ENCODE assay signal across 8 cellular contexts in the genomic region with DNA sequence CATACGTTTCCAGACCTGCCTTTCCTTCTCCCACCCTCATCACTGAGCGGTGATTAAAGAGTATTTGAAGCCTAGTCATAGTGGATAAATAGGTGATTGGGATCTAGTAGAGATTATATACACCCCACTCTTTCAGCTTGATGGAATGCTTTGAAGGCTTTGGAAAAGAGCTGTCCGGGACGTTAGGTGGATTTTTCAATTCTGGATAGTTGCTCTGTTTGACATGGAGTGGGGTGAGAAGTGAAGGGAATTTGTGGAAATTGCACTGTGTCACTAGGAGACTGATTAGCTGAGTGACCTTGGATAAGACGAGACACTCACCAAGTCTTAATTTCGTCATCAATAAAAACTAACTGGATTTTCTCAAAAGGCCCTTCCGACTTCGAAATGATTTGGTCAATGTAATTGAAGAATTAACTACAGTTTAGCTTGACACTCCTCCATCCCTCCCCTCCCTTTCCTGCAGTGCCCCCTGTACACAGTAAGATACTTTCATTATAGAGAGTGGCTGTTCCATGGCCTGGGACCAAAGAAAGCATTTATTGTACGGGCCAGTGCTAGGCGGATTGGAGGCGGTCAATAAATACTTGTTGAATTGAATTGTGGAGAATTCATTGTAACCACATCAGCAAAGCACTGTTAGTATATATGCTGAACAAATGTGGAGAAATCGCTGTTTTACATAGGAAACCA. TPM values are rescaled to one million over a fixed set of nuclear protein-coding genes. Genes with fewer than 3 reads are reported as not detected.
A peak's percentile ranks its signal among the peaks of the same experiment; 100 is the strongest.
DNase-seq lines count a peak whose midpoint lies in the region; ATAC-seq and TF ChIP-seq lines count a peak whose summit lies in the region.

No MANE protein-coding gene starts in this region.

- H3K9ac ChIP-seq in HUES64 (ENCODE audit: low read depth, low read length): peak overlapping the region; percentile 95

- peak overlapping the region; percentile 76 for H3K27ac Mint-ChIP-seq in MCF 10A (ENCODE audit: low read depth, unreplicated experiment)

- no peaks in the 10 kb centered on the region for H3K9me3 ChIP-seq in HUES64 (ENCODE audit: insufficient read depth, low read depth, low read length)
- no peaks in the 10 kb centered on the region for H3K9me3 ChIP-seq in left lung

- intact Hi-C loops in MCF 10A (cut with micrococcal nuclease) (no loop called here), left lung (cut with DNase I) (no loop called here)

- peaks cover 19% of the 10 kb centered on the region for H3K36me3 Mint-ChIP-seq in MCF 10A (ENCODE audit: insufficient read depth, unreplicated experiment)

- ATAC-seq in left lung (no peak), HG02852 (IDR thresholded peaks at IDR 0.05; ENCODE audit: unreplicated experiment) (no peak), HG02938 (IDR thresholded peaks at IDR 0.05; ENCODE audit: unreplicated experiment) (no peak), GM19463 (IDR thresholded peaks at IDR 0.05; ENCODE audit: unreplicated experiment) (no peak)

- H3K27me3 ChIP-seq in HUES64 (ENCODE audit: insufficient read depth, low read length): no peaks in the 10 kb centered on the region
- no peaks in the 10 kb centered on the region for H3K27me3 ChIP-seq in left lung

- TSS peak; percentile 62 for BruUV-seq in MCF 10A (replicated peaks; lab: Mats Ljungman, UMichigan)

- H3K4me1 Mint-ChIP-seq in MCF 10A (ENCODE audit: insufficient read depth, unreplicated experiment): peaks cover 12% of the 10 kb centered on the region

- CTCF ChIA-PET in MCF 10A (lab: Yijun Ruan, JAX): interaction anchor here (0.6 to 0.9 kb wide), 4 partner anchors 21 to 1091 kb away, joined by 3 to 5 read pairs (median 4); no protein-coding TSS in a partner anchor

- H3K27ac ChIP-seq in HUES64 (ENCODE audit: low read depth, low read length) (peak overlapping the region; percentile 75; the same call in 1 of the 2 replicates), left lung (peak overlapping the region; percentile 95 to 98), substantia nigra (ENCODE audit: low read depth, low read length, poor library complexity, severe bottlenecking) (peak overlapping the region; percentile 98)

- peaks cover 8% of the 10 kb centered on the region; the same call in 1 of the 2 replicates for H3K36me3 ChIP-seq in HUES64 (ENCODE audit: insufficient read depth, low read length)
- H3K36me3 ChIP-seq in left lung: no peaks in the 10 kb centered on the region

- H3K4me3 ChIP-seq in AG09309 (ENCODE audit: control insufficient read depth, low read depth, low read length) (peak overlapping the region; percentile 95), HUES64 (ENCODE audit: low read length) (peak overlapping the region; percentile 94), left lung (peak overlapping the region; percentile 94 to 100)

- no peak for TF ChIP-seq CTCF in AG09309 (IDR thresholded peaks at IDR 0.05; ENCODE audit: control insufficient read depth, insufficient read depth, low read depth, low read length, missing control alignments)
- no peak for TF ChIP-seq CTCF in MCF 10A (IDR thresholded peaks at IDR 0.05; ENCODE audit: unreplicated experiment)
- no peak for TF ChIP-seq CTCF in left lung (IDR thresholded peaks at IDR 0.05)

- H3K4me1 ChIP-seq in HUES64 (ENCODE audit: insufficient read depth, low read length) (peaks cover 10% of the 10 kb centered on the region; the same call in 1 of the 2 replicates), left lung (peaks cover 8 to 67% of the 10 kb centered on the region in 2 donors)

- POLR2A ChIA-PET in MCF 10A (lab: Yijun Ruan, JAX): interaction anchor here (0.5 to 2.7 kb wide), 27 partner anchors 8 to 784 kb away, joined by 3 to 23 read pairs (median 4); partner anchors contain the start of genes AP4M1, BUD31, COPS6 and FAM200A

- H3K4me3 Mint-ChIP-seq in MCF 10A (ENCODE audit: unreplicated experiment): peak overlapping the region; percentile 80

- WGBS in HUES64: 55% methylated on average over 8 of the region's 12 CpGs

- H3K27me3 Mint-ChIP-seq in MCF 10A (ENCODE audit: insufficient read depth, unreplicated experiment): no peaks in the 10 kb centered on the region

- H3K9me3 Mint-ChIP-seq in MCF 10A (ENCODE audit: unreplicated experiment): no peaks in the 10 kb centered on the region

- no peak for DNase-seq in AG09309 (ENCODE audit: low read depth)
- DNase-seq in MCF 10A (ENCODE audit: unreplicated experiment): no peak
- no peak for DNase-seq in left lung
- DNase-seq in substantia nigra (lab: John Stamatoyannopoulos, UW): peak in 39 of 49 donors; percentile 8 to 86 (median 55)

RNA-seq across cellular contexts. Expression of gene ZKSCAN1, which starts 1.0 kb away (rescaled TPM):
- polyA plus RNA-seq in HUES64 (2013, experiment 1 of 2): 10.4 TPM
- polyA plus RNA-seq in HUES64 (2013, experiment 2 of 2): 15.3 TPM
- total RNA-seq in MCF 10A (2022) (80.2 and 86.2 TPM in 2 replicates), left lung (10 to 100 TPM; 46.7 to 52.0 TPM)

RNA-seq across cellular contexts. Expression of gene ZSCAN21, which starts 33.2 kb away (rescaled TPM):
- 13.3 TPM for polyA plus RNA-seq in HUES64 (2013, experiment 1 of 2)
- polyA plus RNA-seq in HUES64 (2013, experiment 2 of 2): 16.4 TPM
- total RNA-seq in MCF 10A (2022) (13.8 and 14.7 TPM in 2 replicates), left lung (10 to 100 TPM in 1 of 2 donors, 1 to 10 TPM in 1; 6.5 to 12.0 TPM)

RNA-seq across cellular contexts. Expression of gene AZGP1, which starts 40.5 kb away (rescaled TPM):
- not detected for polyA plus RNA-seq in HUES64 (2013, experiment 1 of 2)
- polyA plus RNA-seq in HUES64 (2013, experiment 2 of 2): not detected
- total RNA-seq in MCF 10A (2022) (0.58 and 0.59 TPM in 2 replicates), left lung (10 to 100 TPM in 1 of 2 donors, 1 to 10 TPM in 1; 5.0 to 40.3 TPM)

Comparison
In these comparisons a context has a peak if more than half of its experiments do, and no peak if none do; other contexts are left out.
1. DNase-seq: peak in substantia nigra (39 of 49); none in AG09309 (single experiment), MCF 10A (single experiment) and left lung (0 of 2).
2. Peak in every context shown above with its lines, with median percentiles within 50 percentile points of each other: H3K4me3 ChIP-seq and H3K27ac ChIP-seq.